Comparison of ENCODE assay signal across 10 cellular contexts in genomic region chr12:24821691-24822090, GRCh38.
DNase-seq lines count a peak whose midpoint lies in the region; ATAC-seq, FAIRE-seq and TF ChIP-seq lines count a peak whose summit lies in the region.
"Had no signal": no experiment of that assay in that cellular context is flagged by ENCODE, and none has a peak within 500 bp of the region (broad histone marks: within the 10 kb centered on the region; RNA-seq: fewer than 3 reads in every experiment).

No MANE protein-coding gene starts in this region.

- FAIRE-seq in GM12891 (lab: Jason Lieb, UNC), result peak; percentile 82

- ATAC-seq in GM21423 (IDR thresholded peaks at IDR 0.05; ENCODE audit: unreplicated experiment) (peak; percentile 46), HG03439 (IDR thresholded peaks at IDR 0.05; ENCODE audit: unreplicated experiment) (peak; percentile 51)
- ATAC-seq: Panc1 had no signal

- TF ChIP-seq POLR2A in GM12891 (IDR thresholded peaks at IDR 0.05; ENCODE audit: low read depth, low read length), result no peak

- no peak overlapping the region for H3K4me3 ChIP-seq in fibroblast of mammary gland (ENCODE audit: control insufficient read depth, low read depth, low read length)

- no peak for TF ChIP-seq CTCF in fibroblast of mammary gland (conservative IDR thresholded peaks at IDR 0.05; ENCODE audit: control insufficient read depth, insufficient read depth, low read depth, low read length)

- no peak for DNase-seq in GM12891 (ENCODE audit: insufficient read length, low spot score)
- peak; percentile 73 for DNase-seq in fibroblast of mammary gland (ENCODE audit: low read depth)
- DNase-seq in D341Med (ENCODE audit: low spot score), result no peak
- no peak for DNase-seq in GOT3 (lab: John Stamatoyannopoulos, UW)
- no peak for DNase-seq in OCI-M2 (lab: John Stamatoyannopoulos, UW; ENCODE audit: unreplicated experiment)
- no peak for DNase-seq in NCI-H1417 (lab: John Stamatoyannopoulos, UW)
- DNase-seq: substantia nigra had no signal

TF ChIP-seq in GM12891, 5 proteins besides CTCF, POLR2A, EP300 and RAD21:
- no peak for TF ChIP-seq PAX5 (IDR thresholded peaks at IDR 0.05; ENCODE audit: insufficient read depth, low read length, severe bottlenecking)
- no peak for TF ChIP-seq POLR2AphosphoS5 (IDR thresholded peaks at IDR 0.05; ENCODE audit: low read depth, low read length)
- TF ChIP-seq SPI1 (IDR thresholded peaks at IDR 0.05; ENCODE audit: low read depth, low read length), result no peak
- TF ChIP-seq TAF1 (IDR thresholded peaks at IDR 0.05; ENCODE audit: low read depth, low read length), result no peak
- no peak for TF ChIP-seq POU2F2 (IDR thresholded peaks at IDR 0.05; ENCODE audit: low read depth, low read length)
TF ChIP-seq in GM12891: peak in this region for 0.
